ENCODE assay signal across 20 cellular contexts in the genomic region with DNA sequence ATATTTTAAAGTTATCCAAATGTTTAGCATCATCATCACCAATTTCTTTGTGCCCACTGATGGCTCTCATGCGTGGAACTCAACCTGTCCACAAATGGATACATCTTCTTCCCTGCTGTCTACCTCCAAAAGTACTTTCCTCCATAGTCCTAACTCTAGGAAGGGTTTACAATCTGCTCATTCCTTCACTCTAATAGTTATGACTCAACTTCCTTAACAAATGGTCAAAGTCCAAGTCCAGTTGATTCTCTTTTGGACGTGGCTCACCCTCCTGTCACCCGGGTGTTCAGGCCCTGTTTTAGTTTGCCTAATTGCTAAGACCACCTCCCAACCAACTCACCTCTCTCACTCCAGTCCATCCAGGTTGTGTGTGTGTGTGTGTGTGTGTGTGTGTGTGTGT.
A peak's percentile ranks its signal among the peaks of the same experiment; 100 is the strongest.
DNase-seq lines count a peak whose midpoint lies in the region; ATAC-seq, FAIRE-seq and TF ChIP-seq lines count a peak whose summit lies in the region.
"Had no signal": no experiment of that assay in that cellular context is flagged by ENCODE, and none has a peak within 500 bp of the region (broad histone marks: within the 10 kb centered on the region; RNA-seq: fewer than 3 reads in every experiment).

No MANE protein-coding gene starts in this region.

- H3K4me2 ChIP-seq in A549 (peak overlapping the region; percentile 26), GM12878 (ENCODE audit: control insufficient read depth, insufficient read depth) (no peak overlapping the region), HepG2 (ENCODE audit: low read depth, low read length) (no peak overlapping the region)

- ATAC-seq in A549, result peak; percentile 62 to 66; a peak in 4 of 6 replicates
- peak; percentile 10; the same call in 1 of the 3 replicates for ATAC-seq in GM12878
- no peak for ATAC-seq in HepG2
- no peak for ATAC-seq in GM19397 (IDR thresholded peaks at IDR 0.05; ENCODE audit: unreplicated experiment)
- ATAC-seq in HG02981 (IDR thresholded peaks at IDR 0.05; ENCODE audit: unreplicated experiment), result no peak
- no peak for ATAC-seq in left lobe of liver
- ATAC-seq: stimulated activated effector memory CD8-positive, alpha-beta T cell treated with anti-CD3 and anti-CD28 coated beads, Interleukin-12 subunit alpha, Interleukin-12 subunit beta, amount 100 ng/mL, for 72 hours had no signal

- TF ChIP-seq RAD21 in A549 (conservative IDR thresholded peaks at IDR 0.05 in 1 of 2, IDR thresholded peaks at IDR 0.05 in 1 of 2) (no peak), GM12878 (IDR thresholded peaks at IDR 0.05; ENCODE audit: insufficient read depth, low read depth, low read length) (no peak), HepG2 (CRISPR knock-in tag; IDR thresholded peaks at IDR 0.05) (no peak)

- FAIRE-seq in A549 (lab: Jason Lieb, UNC) (no peak), GM12878 (lab: Jason Lieb, UNC) (no peak), HepG2 (lab: Jason Lieb, UNC) (no peak)

- in situ Hi-C loops in GM12878 (cut with MboI) (no loop called here), HepG2 (cut with HindIII; ENCODE audit: extremely low pct_ligation_motif_present, low pct_unique_long_range_greater_than_20kb) (no loop called here)

- BruUV-seq in GM12878 (replicated peaks; lab: Mats Ljungman, UMichigan), result no TSS peak
- no TSS peak for BruUV-seq in HepG2 (replicated peaks; lab: Mats Ljungman, UMichigan)

- H4K20me1 ChIP-seq in GM12878 (ENCODE audit: control insufficient read depth, insufficient read depth), result no peaks in the 10 kb centered on the region
- no peaks in the 10 kb centered on the region for H4K20me1 ChIP-seq in HepG2 (ENCODE audit: insufficient read depth, low read length)

- CTCF ChIA-PET in A549 (lab: Yijun Ruan, JAX) (interaction anchor here (1.1 to 1.4 kb wide), 2 partner anchors 9 to 559 kb away, joined by 3 read pairs; no protein-coding TSS in a partner anchor), GM12878 (lab: Yijun Ruan, JAX) (interaction anchor here (0.6 kb wide), 1 partner anchor 565 kb away, joined by 3 read pairs; no protein-coding TSS in a partner anchor), HepG2 (lab: Yijun Ruan, JAX; ENCODE audit: low intra/inter-chr PET ratio, low total read pairs) (no interaction called here)

- H3K4me1 ChIP-seq in A549 (peaks cover 8% of the 10 kb centered on the region; the same call in 2 of the 3 replicates), GM12878 (ENCODE audit: control insufficient read depth, insufficient read depth, low read length) (peaks cover 15% of the 10 kb centered on the region), HepG2 (ENCODE audit: insufficient read depth, low read length) (no peaks in the 10 kb centered on the region)
- H3K4me1 ChIP-seq: SJSA1 had no signal

- H3K27ac ChIP-seq in A549, result no peak overlapping the region
- H3K27ac ChIP-seq in GM12878 (ENCODE audit: control insufficient read depth, insufficient read depth), result no peak overlapping the region
- no peak overlapping the region for H3K27ac ChIP-seq in HepG2 (ENCODE audit: extremely low read length, insufficient read depth, low read length)
- H3K27ac ChIP-seq: C4-2B, ovary, SJSA1, skin epidermis, tibial artery had no signal

- no peaks in the 10 kb centered on the region for H3K79me2 ChIP-seq in GM12878 (ENCODE audit: control insufficient read depth, insufficient read depth, low read length)
- no peaks in the 10 kb centered on the region for H3K79me2 ChIP-seq in HepG2 (ENCODE audit: insufficient read depth, low read length)

- no peak overlapping the region for H3K9ac ChIP-seq in GM12878 (ENCODE audit: control insufficient read depth, insufficient read depth, low read length)
- H3K9ac ChIP-seq in HepG2 (ENCODE audit: insufficient read depth, low read depth, low read length), result no peak overlapping the region

- 28% methylated on average over 3 of the region's 3 CpGs for WGBS in A549 (ENCODE audit: missing lambda C conversion rate)
- 52% methylated on average over 3 of the region's 3 CpGs for WGBS in GM12878 (ENCODE audit: insufficient coverage, insufficient replicate concordance, low lambda C conversion rate, missing lambda C conversion rate)
- WGBS in HepG2 (ENCODE audit: low lambda C conversion rate), result 30% methylated on average over 3 of the region's 3 CpGs

- H3K27me3 ChIP-seq in GM12878 (replicated peaks in 1 of 2; ENCODE audit: control insufficient read depth in 2 of 2, insufficient read depth in 2 of 2, low read length in 1 of 2) (no peaks in the 10 kb centered on the region), HepG2 (ENCODE audit: control insufficient read depth in 1 of 2, insufficient read depth in 2 of 2, low read length in 2 of 2) (no peaks in the 10 kb centered on the region)
- H3K27me3 ChIP-seq: ovary, SJSA1, tibial artery had no signal

- SMC1A ChIA-PET in GM12878 (lab: Charles Lee; ENCODE audit: uncharacterized antibody, unreplicated experiment), result no interaction called here

- no peak overlapping the region for H3K4me3 ChIP-seq in A549
- H3K4me3 ChIP-seq in GM12878, result no peak overlapping the region
- no peak overlapping the region for H3K4me3 ChIP-seq in HepG2 (replicated peaks in 1 of 3; ENCODE audit: insufficient read depth in 1 of 3, low read depth in 2 of 3, low read length in 3 of 3)
- H3K4me3 ChIP-seq: ovary, SJSA1, skin epidermis, tibial artery had no signal

- POLR2A ChIA-PET in A549 (lab: Yijun Ruan, JAX), result no interaction called here
- POLR2A ChIA-PET in GM12878 (lab: Charles Lee), result no interaction called here
- POLR2A ChIA-PET in HepG2 (lab: Yijun Ruan, JAX), result no interaction called here

- H2AFZ ChIP-seq in GM12878 (ENCODE audit: control insufficient read depth, low read depth, low read length) (no peak overlapping the region), HepG2 (ENCODE audit: low read length) (no peak overlapping the region)

- TF ChIP-seq EP300 in A549 (IDR thresholded peaks at IDR 0.05) (no peak), GM12878 (IDR thresholded peaks at IDR 0.05; ENCODE audit: borderline replicate concordance in 1 of 2, control insufficient read depth in 1 of 2, low read depth in 2 of 2, low read length in 2 of 2) (no peak), HepG2 (IDR thresholded peaks at IDR 0.05; ENCODE audit: low read depth in 2 of 2, low read length in 2 of 2) (no peak), HepG2 (CRISPR knock-in tag; IDR thresholded peaks at IDR 0.05; ENCODE audit: borderline replicate concordance) (no peak)

- H3K9me3 ChIP-seq in A549, result no peaks in the 10 kb centered on the region
- no peaks in the 10 kb centered on the region for H3K9me3 ChIP-seq in GM12878 (replicated peaks; ENCODE audit: control insufficient read depth, insufficient read depth, low read length)
- no peaks in the 10 kb centered on the region for H3K9me3 ChIP-seq in HepG2 (ENCODE audit: low read length)
- H3K9me3 ChIP-seq: ovary, SJSA1, tibial artery had no signal

- TF ChIP-seq POLR2A in A549 (IDR thresholded peaks at IDR 0.05; ENCODE audit: low read length) (no peak), GM12878 (IDR thresholded peaks at IDR 0.05; ENCODE audit: low read depth, low read length) (no peak), HepG2 (IDR thresholded peaks at IDR 0.05; ENCODE audit: insufficient read depth in 1 of 2, low read depth in 2 of 2, low read length in 2 of 2) (no peak)

- DNase-seq in A549 (ENCODE audit: low read depth in 1 of 2, low spot score in 1 of 2) (peak; percentile 13 to 45), HT-29 (ENCODE audit: low spot score) (peak; percentile 61), GM12878 (ENCODE audit: low read depth, low spot score) (no peak), HepG2 (ENCODE audit: low spot score) (peak; percentile 3), left lobe of liver (ENCODE audit: low spot score) (no peak)
- no peak for DNase-seq in stimulated activated CD4-positive, alpha-beta T cell treated with anti-CD3 and anti-CD28 coated beads, Interleukin-1b, Interleukin-23, amount 100 ng/mL, for 48 hours
- DNase-seq: activated CD4-positive, alpha-beta T cell treated with anti-CD3 and anti-CD28 coated beads for 48 hours; activated CD8-positive, alpha-beta memory T cell treated with anti-CD3 and anti-CD28 coated beads, Interleukin-2, amount 50 U/mL, for 48 hours; activated gamma-delta T cell; HFFc6; NCI-H2029 treated with DMSO at 0.1 percent for 48 hours; NCI-H524; ovary; tibial artery had no signal

- intact Hi-C loops in GM12878 (cut with micrococcal nuclease; ENCODE audit: unreplicated experiment) (no loop called here), HepG2 (cut with micrococcal nuclease; ENCODE audit: unreplicated experiment) (no loop called here)

- H3K36me3 ChIP-seq in GM12878 (ENCODE audit: control insufficient read depth in 2 of 2, insufficient read depth in 2 of 2, low read length in 1 of 2) (no peaks in the 10 kb centered on the region), HepG2 (replicated peaks in 1 of 2; ENCODE audit: control insufficient read depth in 1 of 2, insufficient read depth in 2 of 2, low read length in 2 of 2) (no peaks in the 10 kb centered on the region)
- H3K36me3 ChIP-seq: ovary, SJSA1, tibial artery had no signal

- RAD21 ChIA-PET in GM12878 (lab: Charles Lee; ENCODE audit: unreplicated experiment), result no interaction called here

- TF ChIP-seq CTCF in A549 (IDR thresholded peaks at IDR 0.05) (no peak), GM12878 (IDR thresholded peaks at IDR 0.05 in 2 of 3, conservative IDR thresholded peaks at IDR 0.05 in 1 of 3; ENCODE audit: control insufficient read depth in 2 of 3, extremely low read depth in 1 of 3, insufficient read depth in 1 of 3, low read depth in 3 of 3, low read length in 3 of 3) (no peak), HepG2 (CRISPR knock-in tag; IDR thresholded peaks at IDR 0.05) (no peak)

TF ChIP-seq in A549, 52 proteins besides CTCF, POLR2A, EP300 and RAD21 (continues in another document):
- TF ChIP-seq ZNF302 (CRISPR knock-in tag; IDR thresholded peaks at IDR 0.05), result no peak

TF ChIP-seq in GM12878, 131 proteins besides CTCF, POLR2A, EP300 and RAD21 (continues in another document):
- TF ChIP-seq SUPT20H (IDR thresholded peaks at IDR 0.05; ENCODE audit: borderline replicate concordance, control insufficient read depth, low read depth, low read length), result no peak
- TF ChIP-seq, protein P1, sequence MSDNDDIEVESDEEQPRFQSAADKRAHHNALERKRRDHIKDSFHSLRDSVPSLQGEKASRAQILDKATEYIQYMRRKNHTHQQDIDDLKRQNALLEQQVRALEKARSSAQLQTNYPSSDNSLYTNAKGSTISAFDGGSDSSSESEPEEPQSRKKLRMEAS (IDR thresholded peaks at IDR 0.05; ENCODE audit: low read depth, low read length), result no peak

TF ChIP-seq in HepG2, 621 proteins besides CTCF, POLR2A, EP300 and RAD21 (continues in another document):
- TF ChIP-seq ZNF652 (CRISPR knock-in tag; IDR thresholded peaks at IDR 0.05; ENCODE audit: borderline replicate concordance, low read depth) (no peak), PHF5A (CRISPR knock-in tag; IDR thresholded peaks at IDR 0.05; ENCODE audit: low read depth, unreplicated experiment) (no peak), ZNF775 (CRISPR knock-in tag; IDR thresholded peaks at IDR 0.05; ENCODE audit: borderline replicate concordance) (no peak), SMC3 (IDR thresholded peaks at IDR 0.05; ENCODE audit: low read length) (no peak), ZNF160 (CRISPR knock-in tag; IDR thresholded peaks at IDR 0.05) (no peak), MYC (CRISPR knock-in tag; IDR thresholded peaks at IDR 0.05; ENCODE audit: borderline replicate concordance) (no peak), ZNF235 (CRISPR knock-in tag; IDR thresholded peaks at IDR 0.05; ENCODE audit: borderline replicate concordance) (no peak)

Comparison
In these comparisons a context has a peak if more than half of its experiments do, and no peak if none do; other contexts are left out.
1. ATAC-seq: peak in A549 (2 of 2) and GM12878 (single experiment); none in HepG2 (single experiment), GM19397 (single experiment), HG02981 (single experiment) and left lobe of liver (single experiment).
2. DNase-seq: peak in A549 (2 of 2), HT-29 (single experiment) and HepG2 (single experiment); none in GM12878 (single experiment), stimulated activated CD4-positive, alpha-beta T cell treated with anti-CD3 and anti-CD28 coated beads, Interleukin-1b, Interleukin-23, amount 100 ng/mL, for 48 hours (single experiment) and left lobe of liver (single experiment).